Comparison of ENCODE assay signal across 32 cellular contexts in genomic region chr3:195475614-195476013, GRCh38.
"Had no signal": no experiment of that assay in that cellular context is flagged by ENCODE, and none has a peak within 500 bp of the region (broad histone marks: within the 10 kb centered on the region; RNA-seq: fewer than 3 reads in every experiment).

No MANE protein-coding gene starts in this region.

- H3K9me3 ChIP-seq: ascending aorta, Peyer's patch, SJSA1, SK-N-SH had no signal

- H3K4me1 ChIP-seq: ascending aorta, Peyer's patch, SJSA1 had no signal

- H3K27me3 ChIP-seq: ascending aorta, cardiac muscle cell, Peyer's patch had no signal

- DNase-seq: activated CD4-positive, alpha-beta memory T cell treated with anti-CD3 and anti-CD28 coated beads, Interleukin-2, amount 10 ng/mL, durations not matched to agents 7 days and 5 days; activated CD4-positive, alpha-beta T cell treated with anti-CD3 and anti-CD28 coated beads for 1 hour; activated CD4-positive, alpha-beta T cell treated with anti-CD3 and anti-CD28 coated beads for 48 hours; activated CD4-positive, CD25-positive, alpha-beta regulatory T cell; activated CD8-positive, alpha-beta memory T cell treated with anti-CD3 and anti-CD28 coated beads for 24 hours; activated effector memory CD4-positive, alpha-beta T cell treated with anti-CD3 and anti-CD28 coated beads, Interleukin-2, amount 50 U/mL, for 16 hours; activated naive CD4-positive, alpha-beta T cell; activated naive CD4-positive, alpha-beta T cell treated with anti-CD3 and anti-CD28 coated beads, Interleukin-2, amount 50 U/mL, for 16 hours; activated naive CD8-positive, alpha-beta T cell treated with anti-CD3 and anti-CD28 coated beads for 36 hours; activated T-cell treated with anti-CD3 and anti-CD28 coated beads, Interleukin-2, amount 50 U/mL, for 1 hour; activated T-cell treated with anti-CD3 and anti-CD28 coated beads, Interleukin-2, amount 50 U/mL, for 72 hours; amygdala; NCI-H1105; NCI-H1417 treated with DMSO at 0.1 percent for 48 hours; NCI-H187 treated with DMSO at 0.1 percent for 48 hours; NCI-H2081; NCI-H345; NCI-H510A; NCI-H526; NCI-H748 treated with DMSO at 0.1 percent for 48 hours; NK-92 treated with Interleukin-12 subunit alpha and Interleukin-12 subunit beta, amount 100 ng/mL, for 24 hours; PC-3; Peyer's patch; RPMI8226; SHP77 treated with DMSO at 0.1 percent for 48 hours; SK-N-SH; T-helper 9 cell; WERI-Rb-1 had no signal

- ATAC-seq: activated T-cell treated with anti-CD3 and anti-CD28 coated beads, Interleukin-2, amount 50 U/mL, for 72 hours; activated T-helper 17 cell treated with anti-CD3 and anti-CD28 coated beads, Interleukin-2, amount 50 U/mL, for 72 hours; PC-3 had no signal

- H3K36me3 ChIP-seq: ascending aorta, cardiac muscle cell, Peyer's patch, SJSA1, WERI-Rb-1 had no signal

- H3K27ac ChIP-seq: ascending aorta, cardiac muscle cell, Peyer's patch, SJSA1, WERI-Rb-1 had no signal

- H3K4me3 ChIP-seq: ascending aorta, cardiac muscle cell, Peyer's patch, SJSA1 had no signal

- H3K4me2 ChIP-seq: SK-N-SH had no signal

- H3K9ac ChIP-seq: SK-N-SH had no signal
